ENCODE assay signal across 8 cellular contexts in genomic region chr6:33018904-33019303, GRCh38. TPM values are rescaled to one million over a fixed set of nuclear protein-coding genes. Genes with fewer than 3 reads are reported as not detected.
DNase-seq lines count a peak whose midpoint lies in the region; ATAC-seq and TF ChIP-seq lines count a peak whose summit lies in the region.

No MANE protein-coding gene starts in this region.

- no peak overlapping the region for H3K27ac Mint-ChIP-seq in glutamatergic neuron (ENCODE audit: unreplicated experiment)

- peaks cover 0 to 28% (median 2%) of the 10 kb centered on the region in 4 donors for H3K27me3 ChIP-seq in esophagus muscularis mucosa

- TF ChIP-seq EP300 in esophagus muscularis mucosa (IDR thresholded peaks at IDR 0.05): no peak

- 18% methylated on average over 6 of the region's 6 CpGs for WGBS in esophagus muscularis mucosa

- no peak overlapping the region for H3K4me3 Mint-ChIP-seq in glutamatergic neuron (ENCODE audit: unreplicated experiment)

- no peak for TF ChIP-seq POLR2A in esophagus muscularis mucosa (IDR thresholded peaks at IDR 0.05; ENCODE audit: low read depth)

- peak overlapping the region; percentile 67 to 83 (median 73) for H3K27ac ChIP-seq in esophagus muscularis mucosa (replicated peaks in 1 of 4)

- DNase-seq in UCSD-AML1 (lab: John Stamatoyannopoulos, UW; ENCODE audit: unreplicated experiment) (peak; percentile 46), esophagus muscularis mucosa (ENCODE audit: extremely low spot score) (no peak), omental fat pad (ENCODE audit: low spot score) (no peak), GM10266 (ENCODE audit: extremely low spot score) (no peak), NCI-H524 treated with DMSO at 0.1 percent for 48 hours (lab: John Stamatoyannopoulos, UW) (no peak), glutamatergic neuron (no peak)

- H3K4me1 Mint-ChIP-seq in glutamatergic neuron (ENCODE audit: low read depth, unreplicated experiment): peaks cover 5% of the 10 kb centered on the region

- H3K9me3 ChIP-seq in esophagus muscularis mucosa: no peaks in the 10 kb centered on the region

- no peaks in the 10 kb centered on the region for H3K36me3 Mint-ChIP-seq in glutamatergic neuron (ENCODE audit: unreplicated experiment)

- peaks cover 26 to 35% (median 33%) of the 10 kb centered on the region in 4 donors for H3K4me1 ChIP-seq in esophagus muscularis mucosa

- ATAC-seq in GM18511 (IDR thresholded peaks at IDR 0.05; ENCODE audit: unreplicated experiment) (peak; percentile 78), HG03095 (IDR thresholded peaks at IDR 0.05; ENCODE audit: unreplicated experiment) (peak; percentile 76), omental fat pad (ENCODE audit: low FRiP score) (peak; percentile 85)

- H3K4me3 ChIP-seq in esophagus muscularis mucosa: peak overlapping the region; percentile 29 to 47 (median 32)

- peaks cover 2% of the 10 kb centered on the region for H3K9me3 Mint-ChIP-seq in glutamatergic neuron (ENCODE audit: unreplicated experiment)

- TF ChIP-seq CTCF in esophagus muscularis mucosa (IDR thresholded peaks at IDR 0.05) (no peak), omental fat pad (IDR thresholded peaks at IDR 0.05) (no peak), GM10266 (IDR thresholded peaks at IDR 0.05; ENCODE audit: control insufficient read depth, insufficient read depth, low read depth, missing control alignments) (no peak), glutamatergic neuron (IDR thresholded peaks at IDR 0.05; ENCODE audit: partially characterized antibody, unreplicated experiment) (no peak)

- no peaks in the 10 kb centered on the region for H3K27me3 Mint-ChIP-seq in glutamatergic neuron (ENCODE audit: unreplicated experiment)

- no peaks in the 10 kb centered on the region for H3K36me3 ChIP-seq in esophagus muscularis mucosa

- intact Hi-C loops in esophagus muscularis mucosa (cut with DNase I): loop anchor here (5.0 kb wide), 1 partner anchor 228 kb away; no protein-coding TSS in a partner anchor

RNA-seq across cellular contexts. Expression of gene HLA-DOA, which starts 9.5 kb away (rescaled TPM):
- total RNA-seq in esophagus muscularis mucosa (10 to 100 TPM in 2 of 4 donors, 1 to 10 TPM in 2; 3.8 to 11.5 (median 8.3) TPM), omental fat pad (10 to 100 TPM in 2 of 4 donors, 1 to 10 TPM in 2; 1.0 to 20.8 (median 6.8) TPM), glutamatergic neuron (ENCODE audit: unreplicated experiment) (0.69 TPM)

RNA-seq across cellular contexts. Expression of gene BRD2, which starts 50.5 kb away (rescaled TPM):
- total RNA-seq in esophagus muscularis mucosa: 100 to 1,000 TPM; 107 to 148 (median 118) TPM
- total RNA-seq in omental fat pad: 100 to 1,000 TPM; 133 to 257 (median 154) TPM
- total RNA-seq in glutamatergic neuron (ENCODE audit: unreplicated experiment): 213 TPM

RNA-seq across cellular contexts. Expression of gene HLA-DPA1, which starts 54.5 kb away (rescaled TPM):
- 10 to 100 TPM; 28.5 to 91.3 (median 65.9) TPM for total RNA-seq in esophagus muscularis mucosa
- total RNA-seq in omental fat pad: 100 to 1,000 TPM in 3 of 4 donors, 10 to 100 TPM in 1; 20.4 to 211 (median 137) TPM
- 1.0 TPM for total RNA-seq in glutamatergic neuron (ENCODE audit: unreplicated experiment)

RNA-seq across cellular contexts. Expression of gene HLA-DPB1, which starts 56.9 kb away (rescaled TPM):
- total RNA-seq in esophagus muscularis mucosa: 10 to 100 TPM; 38.6 to 95.8 (median 61.7) TPM
- 100 to 1,000 TPM in 3 of 4 donors, 10 to 100 TPM in 1; 29.2 to 120 (median 101) TPM for total RNA-seq in omental fat pad
- total RNA-seq in glutamatergic neuron (ENCODE audit: unreplicated experiment): 4.7 TPM

Comparison
In these comparisons a context has a peak if more than half of its experiments do, and no peak if none do; other contexts are left out.
1. RNA of gene HLA-DPA1, which starts 54.5 kb away (total RNA-seq): 20.4 to 211 TPM in omental fat pad and 28.5 to 91.3 TPM in esophagus muscularis mucosa; 1.0 TPM in glutamatergic neuron (single experiment); every median in the first group is over 10 times any median in the second.
2. Peak in every context shown above with its lines, with median percentiles within 50 percentile points of each other: ATAC-seq.